8 cellular contexts compared by ENCODE assay signal in genomic region chr2:219387284-219388126, GRCh38. TPM values are rescaled to one million over a fixed set of nuclear protein-coding genes. Genes with fewer than 3 reads are reported as not detected.
DNase-seq lines count a peak whose midpoint lies in the region; ATAC-seq and TF ChIP-seq lines count a peak whose summit lies in the region.

Gene DNPEP, minus strand, starts transcription at chr2:219387912. Its CDS starts 118 bp downstream, at chr2:219387794.

- no peak within 1 kb of the TSS for H2BK12ac ChIP-seq in H9 (ENCODE audit: insufficient read length, low read depth, low read length)

- peak; percentile 15 to 38 for TF ChIP-seq POLR2A in tibial nerve (IDR thresholded peaks at IDR 0.05)

- peaks cover under 1% of the 10 kb centered on the region; the same call in 1 of the 2 replicates for H3K27me3 Mint-ChIP-seq in H9 (ENCODE audit: low read depth)
- H3K27me3 Mint-ChIP-seq in activated naive CD8-positive, alpha-beta T cell treated with anti-CD3 and anti-CD28 coated beads, Interleukin-2, amount 50 U/mL, for 24 hours = no peaks in the 10 kb centered on the region

- peak within 1 kb of the TSS; percentile 93 for H3K18ac ChIP-seq in H9 (ENCODE audit: insufficient read length, low read depth, low read length)

- H3K27me3 ChIP-seq in H9 (ENCODE audit: insufficient read depth, low read length) = no peaks in the 10 kb centered on the region
- no peaks in the 10 kb centered on the region for H3K27me3 ChIP-seq in Loucy (ENCODE audit: insufficient read depth, low read length, poor library complexity, severe bottlenecking)
- no peaks in the 10 kb centered on the region for H3K27me3 ChIP-seq in SU-DHL-6 (ENCODE audit: low read length)
- no peaks in the 10 kb centered on the region for H3K27me3 ChIP-seq in parathyroid adenoma (ENCODE audit: control insufficient read depth, insufficient read depth, low read length)
- H3K27me3 ChIP-seq in tibial nerve = no peaks in the 10 kb centered on the region

- H4K8ac ChIP-seq in H9 (replicated peaks; ENCODE audit: insufficient read length, low read depth, low read length) = no peak within 1 kb of the TSS

- CTCF ChIA-PET in GM10248 (lab: Yijun Ruan, JAX) = interaction anchor here (0.6 to 6.8 kb wide), 16 partner anchors 13 to 407 kb away, joined by 3 to 76 read pairs (median 4); partner anchors contain the start of genes CHPF and GMPPA

- no peak within 1 kb of the TSS for H4K91ac ChIP-seq in H9 (ENCODE audit: insufficient read length, low read depth, low read length)

- DNase-seq in GM10248 (ENCODE audit: extremely low spot score) = peak; percentile 98
- DNase-seq in H9 = peak; percentile 90
- peak; percentile 95 for DNase-seq in activated naive CD8-positive, alpha-beta T cell treated with anti-CD3 and anti-CD28 coated beads, Interleukin-2, amount 50 U/mL, for 24 hours
- peak; percentile 96 for DNase-seq in Right ventricle myocardium superior
- peak; percentile 90 for DNase-seq in tibial nerve (ENCODE audit: low spot score in 2 of 2)

- H3K4me2 ChIP-seq in H9 (ENCODE audit: insufficient read depth, insufficient read length, low read length) (peak within 1 kb of the TSS; percentile 71), Loucy (ENCODE audit: low read depth, low read length, poor library complexity, severe bottlenecking) (peak within 1 kb of the TSS; percentile 99), SU-DHL-6 (ENCODE audit: low read depth, low read length, poor library complexity, severe bottlenecking) (peak within 1 kb of the TSS; percentile 81), parathyroid adenoma (ENCODE audit: low read length) (peak within 1 kb of the TSS; percentile 83)

- no peaks in the 10 kb centered on the region for H3K4me1 ChIP-seq in H9 (ENCODE audit: insufficient read depth, low read length)
- H3K4me1 ChIP-seq in Loucy (ENCODE audit: insufficient read depth, low read length, poor library complexity, severe bottlenecking) = peaks cover 18% of the 10 kb centered on the region
- H3K4me1 ChIP-seq in parathyroid adenoma = peaks cover 3% of the 10 kb centered on the region
- H3K4me1 ChIP-seq in tibial nerve = peaks cover 0 to 24% (median 10%) of the 10 kb centered on the region in 4 donors

- H2BK15ac ChIP-seq in H9 (ENCODE audit: low read depth, low read length) = no peak within 1 kb of the TSS

- WGBS in H9 (ENCODE audit: extremely low coverage, insufficient read length, low lambda C conversion rate) = no CpG with 5 or more reads among the region's 79 CpGs
- WGBS in tibial nerve, 2 donors = 0 to 1% methylated on average over 37 to 39 of the region's 79 CpGs

- no peak within 1 kb of the TSS for H2BK5ac ChIP-seq in H9 (ENCODE audit: insufficient read length, low read length)

- H3K4me1 Mint-ChIP-seq in H9 = peaks cover 12 to 19% of the 10 kb centered on the region in 2 experiments
- peaks cover 28% of the 10 kb centered on the region for H3K4me1 Mint-ChIP-seq in activated naive CD8-positive, alpha-beta T cell treated with anti-CD3 and anti-CD28 coated beads, Interleukin-2, amount 50 U/mL, for 24 hours

- H3K56ac ChIP-seq in H9 (ENCODE audit: insufficient read length, low read depth, low read length) = no peak within 1 kb of the TSS

- H3K9me3 Mint-ChIP-seq in H9 = no peaks in the 10 kb centered on the region
- H3K9me3 Mint-ChIP-seq in activated naive CD8-positive, alpha-beta T cell treated with anti-CD3 and anti-CD28 coated beads, Interleukin-2, amount 50 U/mL, for 24 hours = no peaks in the 10 kb centered on the region

- no peak within 1 kb of the TSS for H2BK120ac ChIP-seq in H9 (ENCODE audit: low read depth, low read length, poor library complexity, severe bottlenecking)

- peak within 1 kb of the TSS; percentile 100 for H3K4me3 ChIP-seq in Loucy (ENCODE audit: low read length, poor library complexity, severe bottlenecking)
- peak within 1 kb of the TSS; percentile 79 for H3K4me3 ChIP-seq in SU-DHL-6 (ENCODE audit: insufficient read depth, low read length, poor library complexity, severe bottlenecking)
- H3K4me3 ChIP-seq in parathyroid adenoma (ENCODE audit: low read depth, low read length) = peak within 1 kb of the TSS; percentile 80
- H3K4me3 ChIP-seq in tibial nerve = peak within 1 kb of the TSS; percentile 76 to 96 (median 80)

- no peaks in the 10 kb centered on the region for H4K20me1 ChIP-seq in H9 (ENCODE audit: control insufficient read depth, insufficient read depth, insufficient read length)
- H4K20me1 ChIP-seq in Loucy (ENCODE audit: insufficient read depth, low read length, poor library complexity, severe bottlenecking) = peaks cover 10% of the 10 kb centered on the region
- H4K20me1 ChIP-seq in SU-DHL-6 (ENCODE audit: low read depth, low read length) = no peaks in the 10 kb centered on the region

- H4K5ac ChIP-seq in H9 (ENCODE audit: insufficient read length, low read depth, low read length) = no peak within 1 kb of the TSS

- H3T11ph ChIP-seq in H9 (ENCODE audit: low read length) = no peak within 1 kb of the TSS

- H3K27ac Mint-ChIP-seq in H9 = peak within 1 kb of the TSS; percentile 44 to 98 (median 80); a peak in 6 of 7 replicates
- H3K27ac Mint-ChIP-seq in activated naive CD8-positive, alpha-beta T cell treated with anti-CD3 and anti-CD28 coated beads, Interleukin-2, amount 50 U/mL, for 24 hours = peak within 1 kb of the TSS; percentile 97

- H3K4me3 Mint-ChIP-seq in H9 = peak within 1 kb of the TSS; percentile 95 to 96
- H3K4me3 Mint-ChIP-seq in activated naive CD8-positive, alpha-beta T cell treated with anti-CD3 and anti-CD28 coated beads, Interleukin-2, amount 50 U/mL, for 24 hours = peak within 1 kb of the TSS; percentile 97

- H3K4ac ChIP-seq in H9 (ENCODE audit: low read depth, low read length) = no peak within 1 kb of the TSS; the same call in 1 of the 2 replicates

- H3K23ac ChIP-seq in H9 (ENCODE audit: insufficient read length, low read depth, low read length) = no peak within 1 kb of the TSS

- peak; percentile 72 for ATAC-seq in activated naive CD8-positive, alpha-beta T cell treated with anti-CD3 and anti-CD28 coated beads, Interleukin-2, amount 50 U/mL, for 24 hours
- ATAC-seq in Right ventricle myocardium superior (ENCODE audit: poor library complexity) = peak; percentile 81

- TF ChIP-seq CTCF in GM10248 (IDR thresholded peaks at IDR 0.05; ENCODE audit: control extremely low read depth, extremely low read depth, low read depth, missing control alignments) (no peak), H9 (conservative IDR thresholded peaks at IDR 0.05) (no peak), Loucy (conservative IDR thresholded peaks at IDR 0.05; ENCODE audit: low read length) (no peak), SU-DHL-6 (IDR thresholded peaks at IDR 0.05; ENCODE audit: insufficient read depth, low read length, poor library complexity, severe bottlenecking) (no peak), parathyroid adenoma (IDR thresholded peaks at IDR 0.05) (no peak), tibial nerve (IDR thresholded peaks at IDR 0.05) (peak in 2 of 5 experiments; percentile 9 to 10)

- H3K79me1 ChIP-seq in H9 (ENCODE audit: insufficient read depth, low read depth, low read length, poor library complexity, severe bottlenecking) = no peaks in the 10 kb centered on the region

- H2AFZ ChIP-seq in H9 (ENCODE audit: low read length) (no peak within 1 kb of the TSS), Loucy (ENCODE audit: low read length) (peak within 1 kb of the TSS; percentile 97), SU-DHL-6 (ENCODE audit: low read depth, low read length, severe bottlenecking) (peak within 1 kb of the TSS; percentile 95), parathyroid adenoma (peak within 1 kb of the TSS; percentile 96)

- H3K36me3 Mint-ChIP-seq in H9 (ENCODE audit: insufficient read depth in 1 of 3, low read depth in 3 of 3) = peaks cover 21 to 36% (median 32%) of the 10 kb centered on the region in 3 experiments; a peak in 6 of 7 replicates
- peaks cover 31% of the 10 kb centered on the region for H3K36me3 Mint-ChIP-seq in activated naive CD8-positive, alpha-beta T cell treated with anti-CD3 and anti-CD28 coated beads, Interleukin-2, amount 50 U/mL, for 24 hours (ENCODE audit: low read depth)

- H3K27ac ChIP-seq in H9 (ENCODE audit: insufficient read length, low read depth, low read length) = no peak within 1 kb of the TSS
- no peak within 1 kb of the TSS for H3K27ac ChIP-seq in SU-DHL-6 (ENCODE audit: low read depth, low read length)
- H3K27ac ChIP-seq in parathyroid adenoma = peak within 1 kb of the TSS; percentile 81
- H3K27ac ChIP-seq in tibial nerve = peak within 1 kb of the TSS; percentile 93 to 96 (median 94)

- no peaks in the 10 kb centered on the region for H3K79me2 ChIP-seq in H9 (ENCODE audit: insufficient read depth, low read length)
- H3K79me2 ChIP-seq in Loucy (ENCODE audit: insufficient read depth, low read length) = peaks cover 23% of the 10 kb centered on the region
- H3K79me2 ChIP-seq in SU-DHL-6 (ENCODE audit: insufficient read depth, low read length) = no peaks in the 10 kb centered on the region
- H3K79me2 ChIP-seq in parathyroid adenoma = no peaks in the 10 kb centered on the region

- no peaks in the 10 kb centered on the region for H3K9me2 ChIP-seq in Loucy (replicated peaks; ENCODE audit: low read depth, low read length)
- no peaks in the 10 kb centered on the region for H3K9me2 ChIP-seq in SU-DHL-6 (replicated peaks; ENCODE audit: insufficient read depth, low read length)

- H2AK5ac ChIP-seq in H9 (ENCODE audit: insufficient read length, low read length) = no peak within 1 kb of the TSS

- H3K9me3 ChIP-seq in H9 (ENCODE audit: control insufficient read depth, low read depth, low read length) = no peaks in the 10 kb centered on the region
- no peaks in the 10 kb centered on the region for H3K9me3 ChIP-seq in Loucy (ENCODE audit: insufficient read depth, low read depth, low read length)
- H3K9me3 ChIP-seq in SU-DHL-6 (ENCODE audit: insufficient read depth, low read length) = no peaks in the 10 kb centered on the region
- no peaks in the 10 kb centered on the region for H3K9me3 ChIP-seq in parathyroid adenoma (ENCODE audit: control insufficient read depth, low read length)
- H3K9me3 ChIP-seq in tibial nerve = peaks cover 0 to 5% (median 0%) of the 10 kb centered on the region in 4 donors

- H3K36me3 ChIP-seq in Loucy (ENCODE audit: insufficient read depth, low read length) (peaks cover 9% of the 10 kb centered on the region; the same call in 1 of the 2 replicates), SU-DHL-6 (ENCODE audit: low read length) (no peaks in the 10 kb centered on the region), parathyroid adenoma (ENCODE audit: control insufficient read depth, insufficient read depth, low read length) (no peaks in the 10 kb centered on the region), tibial nerve (peaks cover 0 to 41% (median 9%) of the 10 kb centered on the region in 3 donors)

- H3K23me2 ChIP-seq in H9 (ENCODE audit: insufficient read length, low read depth, low read length, poor library complexity, severe bottlenecking) = peaks cover 7% of the 10 kb centered on the region

- H2BK20ac ChIP-seq in H9 (ENCODE audit: low read depth, low read length, poor library complexity, severe bottlenecking) = no peak within 1 kb of the TSS

- peak within 1 kb of the TSS; percentile 93; the same call in 1 of the 2 replicates for H3K14ac ChIP-seq in H9 (ENCODE audit: insufficient read depth, low read length)

- peak within 1 kb of the TSS; percentile 77 for H3K9ac ChIP-seq in H9 (ENCODE audit: extremely low read depth, insufficient read length, low read length)
- peak within 1 kb of the TSS; percentile 89 for H3K9ac ChIP-seq in Loucy (ENCODE audit: low read depth, low read length, poor library complexity, severe bottlenecking)
- H3K9ac ChIP-seq in SU-DHL-6 (ENCODE audit: low read length) = peak within 1 kb of the TSS; percentile 61
- H3K9ac ChIP-seq in parathyroid adenoma = peak within 1 kb of the TSS; percentile 80

- TF ChIP-seq EP300 in tibial nerve (IDR thresholded peaks at IDR 0.05) = peak in 1 of 2 donors; percentile 77

- POLR2A ChIA-PET in GM10248 (lab: Yijun Ruan, JAX) = interaction anchor here (0.5 to 1.7 kb wide), 11 partner anchors 9 to 411 kb away, joined by 3 to 10 read pairs (median 4); partner anchors contain the start of genes CNPPD1, DNAJB2 and GMPPA

- intact Hi-C loops in Right ventricle myocardium superior (cut with DNase I) = loop anchor here (5.0 kb wide), 1 partner anchor 225 kb away; the partner anchor contains the start of gene NHEJ1

- H3F3A ChIP-seq in Loucy (ENCODE audit: low read depth) = no peaks in the 10 kb centered on the region
- no peaks in the 10 kb centered on the region for H3F3A ChIP-seq in SU-DHL-6 (ENCODE audit: insufficient read depth)

RNA-seq across cellular contexts. Expression of gene DNPEP, which starts in this region (rescaled TPM):
- total RNA-seq in H9 (2021) (60.9 and 63.5 TPM in 2 replicates), Right ventricle myocardium superior (76.5 TPM), tibial nerve (10 to 100 TPM; 35.2 to 88.1 (median 52.6) TPM)

Comparison
In these comparisons a context has a peak if more than half of its experiments do, and no peak if none do; other contexts are left out.
1. H3K27ac ChIP-seq: peak in parathyroid adenoma (single experiment) and tibial nerve (4 of 4); none in H9 (single experiment) and SU-DHL-6 (single experiment).
2. Peak in every context shown above with its lines, with median percentiles within 50 percentile points of each other: DNase-seq, H3K4me2 ChIP-seq, H3K9ac ChIP-seq and H3K4me3 ChIP-seq.